In the genomic region with DNA sequence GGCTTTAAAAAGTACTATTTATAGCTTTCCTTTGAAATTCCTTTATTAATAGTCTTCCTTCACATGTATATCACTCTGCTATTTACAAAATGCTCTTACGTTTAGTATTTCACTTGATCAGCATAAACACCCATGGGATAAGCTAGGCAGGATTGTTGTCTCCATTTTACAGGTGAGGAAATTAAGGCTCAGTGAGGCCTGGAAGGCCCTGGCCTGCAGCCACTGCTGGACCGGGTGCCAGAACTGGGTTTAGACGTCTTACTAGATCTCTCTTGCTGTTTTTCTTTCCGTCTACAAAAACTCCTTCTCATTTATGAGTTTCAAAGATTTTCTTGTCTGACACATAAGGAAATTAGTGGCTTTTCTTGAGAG, we compare ENCODE assay signal across 8 cellular contexts.
DNase-seq lines count a peak whose midpoint lies in the region; ATAC-seq and TF ChIP-seq lines count a peak whose summit lies in the region.
"Had no signal": no experiment of that assay in that cellular context is flagged by ENCODE, and none has a peak within 500 bp of the region (broad histone marks: within the 10 kb centered on the region; RNA-seq: fewer than 3 reads in every experiment).

No MANE protein-coding gene starts in this region.

- no peak for TF ChIP-seq EP300 in stomach (IDR thresholded peaks at IDR 0.05)

- DNase-seq in epithelial cell of prostate (ENCODE audit: low read depth, low spot score), result no peak
- no peak for DNase-seq in stomach
- DNase-seq in RKO (ENCODE audit: low spot score), result no peak
- no peak for DNase-seq in HK-2 (ENCODE audit: unreplicated experiment)
- DNase-seq in NCI-H345 (lab: John Stamatoyannopoulos, UW), result no peak
- DNase-seq: NCI-H1417 treated with DMSO at 0.1 percent for 48 hours had no signal

- H3K9me3 ChIP-seq in stomach, result no peaks in the 10 kb centered on the region

- no peak overlapping the region for H3K4me3 ChIP-seq in stomach

- no peaks in the 10 kb centered on the region for H3K36me3 ChIP-seq in stomach

- H3K4me1 ChIP-seq in stomach, result peaks cover 5 to 77% (median 35%) of the 10 kb centered on the region in 4 donors

- H3K27me3 ChIP-seq in stomach, result no peaks in the 10 kb centered on the region

- TF ChIP-seq CTCF in stomach (IDR thresholded peaks at IDR 0.05), result no peak

- TF ChIP-seq POLR2A in stomach (IDR thresholded peaks at IDR 0.05), result no peak

- intact Hi-C loops in stomach (cut with DNase I; ENCODE audit: low total_unique reads), result no loop called here

- WGBS in stomach, 5 donors, result 31 to 49% (median 40%) methylated on average over 4 of the region's 4 CpGs

- ATAC-seq in GM19455 (IDR thresholded peaks at IDR 0.05; ENCODE audit: unreplicated experiment) (peak; percentile 22), HG03135 (IDR thresholded peaks at IDR 0.05; ENCODE audit: unreplicated experiment) (peak; percentile 24)

- H3K27ac ChIP-seq in epithelial cell of prostate (peak overlapping the region; percentile 88), stomach (peak overlapping the region in 3 of 5 donors; percentile 15 to 66 (median 38))
